ENCODE assay signal across 1 cellular context in genomic region chr12:15819644-15820437, GRCh38.
TF ChIP-seq lines count a peak whose summit lies in the region.

No MANE protein-coding gene starts in this region.

TF ChIP-seq in HepG2, 621 proteins besides CTCF, POLR2A, EP300 and RAD21 (continued from another document and continues in another):
- TF ChIP-seq KDM6A (CRISPR knock-in tag; IDR thresholded peaks at IDR 0.05; ENCODE audit: low read depth) = 0 out of 2 replicates have a peak, but pooled peaks have one; percentile 3
- no peak for TF ChIP-seq MBD4 (IDR thresholded peaks at IDR 0.05; ENCODE audit: borderline replicate concordance, low read length)
- no peak for TF ChIP-seq BCL3 (CRISPR knock-in tag; IDR thresholded peaks at IDR 0.05)
- TF ChIP-seq ZFP1 (CRISPR knock-in tag; IDR thresholded peaks at IDR 0.05) = 0 out of 2 replicates have a peak, but pooled peaks have one; percentile 22
- TF ChIP-seq KLF16 (CRISPR knock-in tag; IDR thresholded peaks at IDR 0.05) = peak in 1 of 2 experiments; percentile 75; a peak in 1 of 4 replicates
- no peak for TF ChIP-seq ARHGAP35 (CRISPR knock-in tag; IDR thresholded peaks at IDR 0.05; ENCODE audit: borderline replicate concordance)
- TF ChIP-seq YEATS4 (CRISPR knock-in tag; IDR thresholded peaks at IDR 0.05; ENCODE audit: borderline replicate concordance) = no peak
- no peak for TF ChIP-seq KAT8 (CRISPR knock-in tag; IDR thresholded peaks at IDR 0.05)
- TF ChIP-seq SRSF4 (IDR thresholded peaks at IDR 0.05; ENCODE audit: low read depth, low read length, poor library complexity, severe bottlenecking) = no peak
- TF ChIP-seq BHLHE40 (IDR thresholded peaks at IDR 0.05; ENCODE audit: low read length) = peak; percentile 75; the same call in 1 of the 2 replicates
- TF ChIP-seq ARID4A (CRISPR knock-in tag; IDR thresholded peaks at IDR 0.05; ENCODE audit: borderline replicate concordance) = no peak
- TF ChIP-seq TMF1 (CRISPR knock-in tag; IDR thresholded peaks at IDR 0.05; ENCODE audit: low read depth) = no peak
- peak; percentile 56; the same call in 1 of the 2 replicates for TF ChIP-seq IRF2 (CRISPR knock-in tag; IDR thresholded peaks at IDR 0.05)
- no peak for TF ChIP-seq REL (CRISPR knock-in tag; conservative IDR thresholded peaks at IDR 0.05)
- TF ChIP-seq ZBTB2 (CRISPR knock-in tag; IDR thresholded peaks at IDR 0.05; ENCODE audit: low read depth) = no peak
- TF ChIP-seq ZSCAN22 (CRISPR knock-in tag; IDR thresholded peaks at IDR 0.05) = no peak
- no peak for TF ChIP-seq ZNF788 (CRISPR knock-in tag; IDR thresholded peaks at IDR 0.05; ENCODE audit: borderline replicate concordance)
- TF ChIP-seq NFATC3 (CRISPR knock-in tag; IDR thresholded peaks at IDR 0.05) = no peak
- TF ChIP-seq KMT2A (CRISPR knock-in tag; IDR thresholded peaks at IDR 0.05) = no peak
- TF ChIP-seq HOXA5 (CRISPR knock-in tag; IDR thresholded peaks at IDR 0.05) = no peak
- TF ChIP-seq YY1 (IDR thresholded peaks at IDR 0.05; ENCODE audit: insufficient read depth, insufficient replicate concordance, low read depth, low read length) = no peak
- peak; percentile 88 for TF ChIP-seq ZNF609 (CRISPR knock-in tag; IDR thresholded peaks at IDR 0.05; ENCODE audit: borderline replicate concordance)
- TF ChIP-seq ZNF652 (CRISPR knock-in tag; IDR thresholded peaks at IDR 0.05; ENCODE audit: borderline replicate concordance, low read depth) = peak; percentile 46; the same call in 1 of the 2 replicates
- peak; percentile 80 for TF ChIP-seq ELF3 (CRISPR knock-in tag; IDR thresholded peaks at IDR 0.05)
- peak; percentile 62; the same call in 1 of the 2 replicates for TF ChIP-seq CREM (IDR thresholded peaks at IDR 0.05)
- no peak for TF ChIP-seq CREM (CRISPR knock-in tag; IDR thresholded peaks at IDR 0.05)
- no peak for TF ChIP-seq ZNF883 (CRISPR knock-in tag; IDR thresholded peaks at IDR 0.05; ENCODE audit: not compliant biosample characterization)
- TF ChIP-seq SKI (IDR thresholded peaks at IDR 0.05; ENCODE audit: partially characterized antibody) = no peak
- TF ChIP-seq ZBTB43 (CRISPR knock-in tag; conservative IDR thresholded peaks at IDR 0.05) = peak; percentile 96
- TF ChIP-seq, protein P1, sequence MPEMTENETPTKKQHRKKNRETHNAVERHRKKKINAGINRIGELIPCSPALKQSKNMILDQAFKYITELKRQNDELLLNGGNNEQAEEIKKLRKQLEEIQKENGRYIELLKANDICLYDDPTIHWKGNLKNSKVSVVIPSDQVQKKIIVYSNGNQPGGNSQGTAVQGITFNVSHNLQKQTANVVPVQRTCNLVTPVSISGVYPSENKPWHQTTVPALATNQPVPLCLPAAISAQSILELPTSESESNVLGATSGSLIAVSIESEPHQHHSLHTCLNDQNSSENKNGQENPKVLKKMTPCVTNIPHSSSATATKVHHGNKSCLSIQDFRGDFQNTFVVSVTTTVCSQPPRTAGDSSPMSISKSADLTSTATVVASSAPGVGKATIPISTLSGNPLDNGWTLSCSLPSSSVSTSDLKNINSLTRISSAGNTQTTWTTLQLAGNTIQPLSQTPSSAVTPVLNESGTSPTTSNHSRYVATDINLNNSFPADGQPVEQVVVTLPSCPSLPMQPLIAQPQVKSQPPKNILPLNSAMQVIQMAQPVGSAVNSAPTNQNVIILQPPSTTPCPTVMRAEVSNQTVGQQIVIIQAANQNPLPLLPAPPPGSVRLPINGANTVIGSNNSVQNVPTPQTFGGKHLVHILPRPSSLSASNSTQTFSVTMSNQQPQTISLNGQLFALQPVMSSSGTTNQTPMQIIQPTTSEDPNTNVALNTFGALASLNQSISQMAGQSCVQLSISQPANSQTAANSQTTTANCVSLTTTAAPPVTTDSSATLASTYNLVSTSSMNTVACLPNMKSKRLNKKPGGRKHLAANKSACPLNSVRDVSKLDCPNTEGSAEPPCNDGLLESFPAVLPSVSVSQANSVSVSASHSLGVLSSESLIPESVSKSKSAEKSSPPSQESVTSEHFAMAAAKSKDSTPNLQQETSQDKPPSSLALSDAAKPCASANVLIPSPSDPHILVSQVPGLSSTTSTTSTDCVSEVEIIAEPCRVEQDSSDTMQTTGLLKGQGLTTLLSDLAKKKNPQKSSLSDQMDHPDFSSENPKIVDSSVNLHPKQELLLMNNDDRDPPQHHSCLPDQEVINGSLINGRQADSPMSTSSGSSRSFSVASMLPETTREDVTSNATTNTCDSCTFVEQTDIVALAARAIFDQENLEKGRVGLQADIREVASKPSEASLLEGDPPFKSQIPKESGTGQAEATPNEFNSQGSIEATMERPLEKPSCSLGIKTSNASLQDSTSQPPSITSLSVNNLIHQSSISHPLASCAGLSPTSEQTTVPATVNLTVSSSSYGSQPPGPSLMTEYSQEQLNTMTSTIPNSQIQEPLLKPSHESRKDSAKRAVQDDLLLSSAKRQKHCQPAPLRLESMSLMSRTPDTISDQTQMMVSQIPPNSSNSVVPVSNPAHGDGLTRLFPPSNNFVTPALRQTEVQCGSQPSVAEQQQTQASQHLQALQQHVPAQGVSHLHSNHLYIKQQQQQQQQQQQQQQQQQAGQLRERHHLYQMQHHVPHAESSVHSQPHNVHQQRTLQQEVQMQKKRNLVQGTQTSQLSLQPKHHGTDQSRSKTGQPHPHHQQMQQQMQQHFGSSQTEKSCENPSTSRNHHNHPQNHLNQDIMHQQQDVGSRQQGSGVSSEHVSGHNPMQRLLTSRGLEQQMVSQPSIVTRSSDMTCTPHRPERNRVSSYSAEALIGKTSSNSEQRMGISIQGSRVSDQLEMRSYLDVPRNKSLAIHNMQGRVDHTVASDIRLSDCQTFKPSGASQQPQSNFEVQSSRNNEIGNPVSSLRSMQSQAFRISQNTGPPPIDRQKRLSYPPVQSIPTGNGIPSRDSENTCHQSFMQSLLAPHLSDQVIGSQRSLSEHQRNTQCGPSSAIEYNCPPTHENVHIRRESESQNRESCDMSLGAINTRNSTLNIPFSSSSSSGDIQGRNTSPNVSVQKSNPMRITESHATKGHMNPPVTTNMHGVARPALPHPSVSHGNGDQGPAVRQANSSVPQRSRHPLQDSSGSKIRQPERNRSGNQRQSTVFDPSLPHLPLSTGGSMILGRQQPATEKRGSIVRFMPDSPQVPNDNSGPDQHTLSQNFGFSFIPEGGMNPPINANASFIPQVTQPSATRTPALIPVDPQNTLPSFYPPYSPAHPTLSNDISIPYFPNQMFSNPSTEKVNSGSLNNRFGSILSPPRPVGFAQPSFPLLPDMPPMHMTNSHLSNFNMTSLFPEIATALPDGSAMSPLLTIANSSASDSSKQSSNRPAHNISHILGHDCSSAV (CRISPR knock-in tag; IDR thresholded peaks at IDR 0.05; ENCODE audit: borderline replicate concordance) = no peak
- peak; percentile 34; the same call in 1 of the 2 replicates for TF ChIP-seq ZMYM4 (CRISPR knock-in tag; IDR thresholded peaks at IDR 0.05)
- no peak for TF ChIP-seq ATAD3A (CRISPR knock-in tag; IDR thresholded peaks at IDR 0.05)
- no peak for TF ChIP-seq ZNF672 (CRISPR knock-in tag; IDR thresholded peaks at IDR 0.05)
- no peak for TF ChIP-seq ZNF253 (CRISPR knock-in tag; IDR thresholded peaks at IDR 0.05; ENCODE audit: borderline replicate concordance)
- no peak for TF ChIP-seq RNF219 (CRISPR knock-in tag; IDR thresholded peaks at IDR 0.05)
